Comparison of ENCODE assay signal across 19 cellular contexts in genomic region chr7:129041929-129042200, GRCh38. TPM values are rescaled to one million over a fixed set of nuclear protein-coding genes. Genes with fewer than 3 reads are reported as not detected.
DNase-seq lines count a peak whose midpoint lies in the region; ATAC-seq and TF ChIP-seq lines count a peak whose summit lies in the region.
"Had no signal": no experiment of that assay in that cellular context is flagged by ENCODE, and none has a peak within 500 bp of the region (broad histone marks: within the 10 kb centered on the region; RNA-seq: fewer than 3 reads in every experiment).

No MANE protein-coding gene starts in this region.

- BruUV-seq in A673 (replicated peaks; lab: Mats Ljungman, UMichigan): no TSS peak

- no peaks in the 10 kb centered on the region for H3K9me2 ChIP-seq in hepatocyte (replicated peaks; ENCODE audit: insufficient read depth)

- H3K4me1 ChIP-seq in A673 (ENCODE audit: insufficient read depth, low read length, poor library complexity, severe bottlenecking): peaks cover 10% of the 10 kb centered on the region
- H3K4me1 ChIP-seq in CD8-positive, alpha-beta memory T cell (ENCODE audit: insufficient read depth, low read length): peaks cover 23% of the 10 kb centered on the region
- peaks cover 25% of the 10 kb centered on the region for H3K4me1 ChIP-seq in iPS-18a (ENCODE audit: control insufficient read depth, low read depth, low read length)
- no peaks in the 10 kb centered on the region for H3K4me1 ChIP-seq in hepatocyte (ENCODE audit: insufficient read depth)

- TF ChIP-seq CTCF in A673 (conservative IDR thresholded peaks at IDR 0.05; ENCODE audit: low read depth, low read length): no peak
- no peak for TF ChIP-seq CTCF in activated B cell treated with CpG ODN at 0.5 μM for 24 hours (IDR thresholded peaks at IDR 0.05)
- no peak for TF ChIP-seq CTCF in hepatocyte (IDR thresholded peaks at IDR 0.05; ENCODE audit: poor library complexity)

- H3K27ac ChIP-seq in A673 (ENCODE audit: low read depth, low read length, poor library complexity, severe bottlenecking): peak overlapping the region; percentile 27
- no peak overlapping the region for H3K27ac ChIP-seq in CD8-positive, alpha-beta memory T cell (ENCODE audit: low read depth, low read length)
- H3K27ac ChIP-seq in iPS-18a (ENCODE audit: low read length): peak overlapping the region; percentile 18
- H3K27ac ChIP-seq in hepatocyte: no peak overlapping the region
- H3K27ac ChIP-seq: heart right ventricle, tibial nerve had no signal

- DNase-seq in A673 (ENCODE audit: low spot score): no peak
- DNase-seq in CD8-positive, alpha-beta memory T cell: no peak
- no peak for DNase-seq in activated B cell treated with CpG ODN at 0.5 μM for 24 hours
- DNase-seq in erythroblast (lab: John Stamatoyannopoulos, UW): no peak
- no peak for DNase-seq in hepatocyte (ENCODE audit: low spot score)
- no peak for DNase-seq in dedifferentiated amniotic fluid mesenchymal stem cell (ENCODE audit: extremely low spot score)
- DNase-seq: activated CD8-positive, alpha-beta memory T cell treated with anti-CD3 and anti-CD28 coated beads for 24 hours; activated gamma-delta T cell; aorta; COR-L47; heart right ventricle; NCI-H1092; NCI-H510A treated with DMSO at 0.1 percent for 48 hours; SHP77 treated with DMSO at 0.1 percent for 48 hours; stimulated activated CD4-positive, alpha-beta T cell treated with anti-CD3 and anti-CD28 coated beads, Interleukin-1b, Interleukin-23, amount 100 ng/mL, for 48 hours had no signal

- H4K20me1 ChIP-seq in hepatocyte (ENCODE audit: insufficient read depth, poor library complexity, severe bottlenecking): peaks cover 75% of the 10 kb centered on the region

- no peaks in the 10 kb centered on the region for H3K27me3 Mint-ChIP-seq in CD8-positive, alpha-beta memory T cell
- H3K27me3 Mint-ChIP-seq in activated B cell treated with CpG ODN at 0.5 μM for 24 hours: no peaks in the 10 kb centered on the region
- H3K27me3 Mint-ChIP-seq: stimulated activated naive CD8-positive, alpha-beta T cell treated with anti-CD3 and anti-CD28 coated beads, Interleukin-15, Interleukin-2, amounts not matched to agents 100 ng/mL and 50 ng/mL, for 24 hours had no signal

- no peak overlapping the region for H3K9ac ChIP-seq in iPS-18a (ENCODE audit: low read length)

- H3K36me3 Mint-ChIP-seq in CD8-positive, alpha-beta memory T cell: peaks cover 8 to 54% (median 20%) of the 10 kb centered on the region in 3 donors
- H3K36me3 Mint-ChIP-seq in activated B cell treated with CpG ODN at 0.5 μM for 24 hours (ENCODE audit: low read depth): peaks cover 54% of the 10 kb centered on the region

- H3K27ac Mint-ChIP-seq in CD8-positive, alpha-beta memory T cell: peak overlapping the region in 5 of 8 donors; percentile 1 to 76 (median 15)
- peak overlapping the region; percentile 54 for H3K27ac Mint-ChIP-seq in activated B cell treated with CpG ODN at 0.5 μM for 24 hours

- H3K4me1 Mint-ChIP-seq in CD8-positive, alpha-beta memory T cell: peaks cover 74 to 94% (median 89%) of the 10 kb centered on the region in 3 donors
- peaks cover 63% of the 10 kb centered on the region for H3K4me1 Mint-ChIP-seq in activated B cell treated with CpG ODN at 0.5 μM for 24 hours

- H3K36me3 ChIP-seq in A673 (ENCODE audit: insufficient read depth, low read length, poor library complexity, severe bottlenecking): peaks cover 15% of the 10 kb centered on the region
- H3K36me3 ChIP-seq in CD8-positive, alpha-beta memory T cell (ENCODE audit: insufficient read depth, low read length): peaks cover 14% of the 10 kb centered on the region
- peaks cover 11% of the 10 kb centered on the region for H3K36me3 ChIP-seq in iPS-18a (ENCODE audit: control insufficient read depth, low read depth, low read length)
- H3K36me3 ChIP-seq in hepatocyte (replicated peaks; ENCODE audit: insufficient read depth, low read depth): peaks cover 8% of the 10 kb centered on the region

- 93% methylated on average over 1 of the region's 1 CpG for WGBS in hepatocyte (ENCODE audit: low lambda C conversion rate, missing lambda C conversion rate)

- POLR2A ChIA-PET in A673 (lab: Charles Lee; ENCODE audit: low non-redundant PET): no interaction called here
- POLR2A ChIA-PET in CD8-positive, alpha-beta memory T cell (lab: Charles Lee): no interaction called here
- POLR2A ChIA-PET in activated B cell treated with CpG ODN at 0.5 μM for 24 hours (lab: Charles Lee): interaction anchor here (1.3 to 1.6 kb wide), 2 partner anchors 10 to 13 kb away, joined by 3 to 9 read pairs; partner anchors contain the start of gene TNPO3

- no peak for ATAC-seq in activated B cell treated with CpG ODN at 0.5 μM for 24 hours (ENCODE audit: low read depth)
- no peak for ATAC-seq in GM18907 (IDR thresholded peaks at IDR 0.05; ENCODE audit: unreplicated experiment)
- ATAC-seq: heart right ventricle had no signal

- H3K9me3 ChIP-seq in A673 (ENCODE audit: low read depth, low read length, poor library complexity, severe bottlenecking) (no peaks in the 10 kb centered on the region), iPS-18a (ENCODE audit: control insufficient read depth, low read depth, low read length) (no peaks in the 10 kb centered on the region), hepatocyte (ENCODE audit: low read depth) (no peaks in the 10 kb centered on the region)
- H3K9me3 ChIP-seq in CD8-positive, alpha-beta memory T cell (ENCODE audit: low read length): no peaks in the 10 kb centered on the region
- H3K9me3 ChIP-seq: heart right ventricle, tibial nerve had no signal

- TF ChIP-seq POLR2A in erythroblast (IDR thresholded peaks at IDR 0.05; ENCODE audit: low read length): no peak

- peaks cover 100% of the 10 kb centered on the region for H3K79me2 ChIP-seq in hepatocyte

- no peak overlapping the region for H2AFZ ChIP-seq in hepatocyte

- no peak overlapping the region for H3K4me2 ChIP-seq in hepatocyte

- H3K4me3 ChIP-seq in A673 (ENCODE audit: low read depth, low read length, poor library complexity, severe bottlenecking) (no peak overlapping the region), iPS-18a (ENCODE audit: low read length) (no peak overlapping the region), hepatocyte (no peak overlapping the region)
- no peak overlapping the region for H3K4me3 ChIP-seq in CD8-positive, alpha-beta memory T cell (ENCODE audit: low read length)
- H3K4me3 ChIP-seq: heart right ventricle, tibial nerve had no signal

- H3K27me3 ChIP-seq in A673 (replicated peaks; ENCODE audit: insufficient read depth, low read depth, low read length, poor library complexity) (no peaks in the 10 kb centered on the region), iPS-18a (ENCODE audit: control insufficient read depth, insufficient read depth, low read length) (no peaks in the 10 kb centered on the region), hepatocyte (no peaks in the 10 kb centered on the region)
- H3K27me3 ChIP-seq in CD8-positive, alpha-beta memory T cell (ENCODE audit: insufficient read depth, low read length, poor library complexity, severe bottlenecking): no peaks in the 10 kb centered on the region
- H3K27me3 ChIP-seq: heart right ventricle, tibial nerve had no signal

- peak overlapping the region in 1 of 7 donors; percentile 2 for H3K4me3 Mint-ChIP-seq in CD8-positive, alpha-beta memory T cell
- H3K4me3 Mint-ChIP-seq in activated B cell treated with CpG ODN at 0.5 μM for 24 hours: no peak overlapping the region
- H3K4me3 Mint-ChIP-seq: stimulated activated naive CD8-positive, alpha-beta T cell treated with anti-CD3 and anti-CD28 coated beads, Interleukin-15, Interleukin-2, amounts not matched to agents 100 ng/mL and 50 ng/mL, for 24 hours had no signal

- CTCF ChIA-PET in A673 (lab: Charles Lee) (no interaction called here), activated B cell treated with CpG ODN at 0.5 μM for 24 hours (lab: Charles Lee) (interaction anchor here (0.9 kb wide), 1 partner anchor 49 kb away, joined by 3 read pairs; no protein-coding TSS in a partner anchor)
- CTCF ChIA-PET in CD8-positive, alpha-beta memory T cell (lab: Charles Lee): no interaction called here

- intact Hi-C loops in A673 (cut with micrococcal nuclease; ENCODE audit: unreplicated experiment) (no loop called here), activated B cell treated with CpG ODN at 0.5 μM for 24 hours (cut with micrococcal nuclease) (no loop called here)

- H3K9me3 Mint-ChIP-seq in CD8-positive, alpha-beta memory T cell: no peaks in the 10 kb centered on the region
- no peaks in the 10 kb centered on the region for H3K9me3 Mint-ChIP-seq in activated B cell treated with CpG ODN at 0.5 μM for 24 hours
- H3K9me3 Mint-ChIP-seq: stimulated activated naive CD8-positive, alpha-beta T cell treated with anti-CD3 and anti-CD28 coated beads, Interleukin-15, Interleukin-2, amounts not matched to agents 100 ng/mL and 50 ng/mL, for 24 hours had no signal

RNA-seq across cellular contexts. Expression of gene TNPO3, which starts 13.0 kb away (rescaled TPM):
- total RNA-seq in A673 (2021) (72.7 and 77.8 TPM in 2 replicates), activated B cell treated with CpG ODN at 0.5 μM for 24 hours (50.8 and 56.2 TPM in 2 replicates), hepatocyte (32.2 and 35.4 TPM in 2 replicates)
- total RNA-seq in CD8-positive, alpha-beta memory T cell: 10 to 100 TPM; 80.5 to 82.1 TPM
- polyA plus RNA-seq in CD8-positive, alpha-beta memory T cell: 43.1 TPM
- 19.9 and 20.3 TPM in 2 replicates for polyA plus RNA-seq in hepatocyte

Comparison
In these comparisons a context has a peak if more than half of its experiments do, and no peak if none do; other contexts are left out.
1. H3K27ac ChIP-seq: peak in A673 (single experiment) and iPS-18a (single experiment); none in CD8-positive, alpha-beta memory T cell (single experiment) and hepatocyte (single experiment).